In genomic region chr14:76754586-76754985, GRCh38 we compare ENCODE assay signal across 18 cellular contexts. TPM values are rescaled to one million over a fixed set of nuclear protein-coding genes. Genes with fewer than 3 reads are reported as not detected.
DNase-seq lines count a peak whose midpoint lies in the region; ATAC-seq, FAIRE-seq and TF ChIP-seq lines count a peak whose summit lies in the region.
"Had no signal": no experiment of that assay in that cellular context is flagged by ENCODE, and none has a peak within 500 bp of the region (broad histone marks: within the 10 kb centered on the region; RNA-seq: fewer than 3 reads in every experiment).

No MANE protein-coding gene starts in this region.

- WGBS in heart right ventricle, 2 donors = 92 to 96% methylated on average over 7 of the region's 7 CpGs
- WGBS in esophagus muscularis mucosa = 92% methylated on average over 7 of the region's 7 CpGs

- no peak for ATAC-seq in heart right ventricle
- ATAC-seq: GM12878 had no signal

- H3K4me3 ChIP-seq in right atrium auricular region = no peak overlapping the region
- H3K4me3 ChIP-seq in heart right ventricle = no peak overlapping the region
- H3K4me3 ChIP-seq in colonic mucosa = no peak overlapping the region
- H3K4me3 ChIP-seq in esophagus muscularis mucosa = no peak overlapping the region
- H3K4me3 ChIP-seq: BLaER1, GM12878 had no signal

- no peak for TF ChIP-seq POLR2A in esophagus muscularis mucosa (IDR thresholded peaks at IDR 0.05; ENCODE audit: low read depth)
- TF ChIP-seq POLR2A in GM12892 (IDR thresholded peaks at IDR 0.05; ENCODE audit: low read depth, low read length) = no peak

- no peaks in the 10 kb centered on the region for H3K9me3 Mint-ChIP-seq in activated CD4-positive, alpha-beta memory T cell treated with anti-CD3 and anti-CD28 coated beads for 36 hours

- no peak for TF ChIP-seq EP300 in esophagus muscularis mucosa (IDR thresholded peaks at IDR 0.05)

- intact Hi-C loops in heart right ventricle (cut with DNase I) = no loop called here
- intact Hi-C loops in colonic mucosa (cut with DNase I) = no loop called here
- intact Hi-C loops in esophagus muscularis mucosa (cut with DNase I) = no loop called here
- intact Hi-C loops in activated CD4-positive, alpha-beta memory T cell treated with anti-CD3 and anti-CD28 coated beads for 36 hours (cut with micrococcal nuclease) = no loop called here

- H3K4me1 ChIP-seq in right atrium auricular region (peaks cover 0 to 25% of the 10 kb centered on the region in 2 donors), heart right ventricle (peaks cover 0 to 1% (median 0%) of the 10 kb centered on the region in 9 donors), colonic mucosa (no peaks in the 10 kb centered on the region), esophagus muscularis mucosa (no peaks in the 10 kb centered on the region)

- H3K27me3 Mint-ChIP-seq in activated CD4-positive, alpha-beta memory T cell treated with anti-CD3 and anti-CD28 coated beads for 36 hours = peaks cover 6% of the 10 kb centered on the region

- no peak overlapping the region for H3K4me3 Mint-ChIP-seq in activated CD4-positive, alpha-beta memory T cell treated with anti-CD3 and anti-CD28 coated beads for 36 hours
- H3K4me3 Mint-ChIP-seq: CD14-positive monocyte; CD4-positive, alpha-beta memory T cell; H9 had no signal

- H3K4me1 Mint-ChIP-seq in activated CD4-positive, alpha-beta memory T cell treated with anti-CD3 and anti-CD28 coated beads for 36 hours (ENCODE audit: low read depth) = no peaks in the 10 kb centered on the region
- H3K4me1 Mint-ChIP-seq: CD4-positive, alpha-beta memory T cell; H9 had no signal

- H3K9ac ChIP-seq in colonic mucosa (ENCODE audit: low read depth in 2 of 2, low read length in 2 of 2) = no peak overlapping the region
- H3K9ac ChIP-seq: BLaER1 had no signal

- no peak for DNase-seq in right atrium auricular region (ENCODE audit: low spot score)
- DNase-seq in heart right ventricle = no peak
- peak; percentile 5 for DNase-seq in colonic mucosa
- peak; percentile 80 for DNase-seq in esophagus muscularis mucosa (ENCODE audit: extremely low spot score)
- no peak for DNase-seq in DMS79 (lab: John Stamatoyannopoulos, UW)
- no peak for DNase-seq in GM12892 (ENCODE audit: insufficient read length)
- DNase-seq in activated CD4-positive, alpha-beta memory T cell treated with anti-CD3 and anti-CD28 coated beads for 36 hours = no peak
- DNase-seq: 8988T; CD4-positive, alpha-beta memory T cell; DND-41; EL; H9; IMR-90 had no signal

- H3K27ac ChIP-seq in right atrium auricular region (peak overlapping the region; percentile 21 to 42), heart right ventricle (no peak overlapping the region), colonic mucosa (no peak overlapping the region), esophagus muscularis mucosa (replicated peaks in 1 of 4) (no peak overlapping the region)
- H3K27ac ChIP-seq: BLaER1 had no signal

- FAIRE-seq in GM12892 (lab: Jason Lieb, UNC) = no peak
- FAIRE-seq: GM12878, GM18507, H1 had no signal

- no peak overlapping the region for H3K27ac Mint-ChIP-seq in activated CD4-positive, alpha-beta memory T cell treated with anti-CD3 and anti-CD28 coated beads for 36 hours
- H3K27ac Mint-ChIP-seq: H9 had no signal

- POLR2A ChIA-PET in activated CD4-positive, alpha-beta memory T cell treated with anti-CD3 and anti-CD28 coated beads for 36 hours (lab: Charles Lee) = no interaction called here

- H3K27me3 ChIP-seq in right atrium auricular region = no peaks in the 10 kb centered on the region
- H3K27me3 ChIP-seq in heart right ventricle = no peaks in the 10 kb centered on the region
- H3K27me3 ChIP-seq in colonic mucosa = no peaks in the 10 kb centered on the region
- no peaks in the 10 kb centered on the region for H3K27me3 ChIP-seq in esophagus muscularis mucosa
- H3K27me3 ChIP-seq: BLaER1 had no signal

- TF ChIP-seq CTCF in right atrium auricular region (IDR thresholded peaks at IDR 0.05) (no peak), heart right ventricle (IDR thresholded peaks at IDR 0.05) (no peak), colonic mucosa (IDR thresholded peaks at IDR 0.05) (no peak), esophagus muscularis mucosa (IDR thresholded peaks at IDR 0.05) (no peak)

- CTCF ChIA-PET in activated CD4-positive, alpha-beta memory T cell treated with anti-CD3 and anti-CD28 coated beads for 36 hours (lab: Charles Lee) = no interaction called here

- H3K36me3 ChIP-seq in right atrium auricular region (no peaks in the 10 kb centered on the region), heart right ventricle (no peaks in the 10 kb centered on the region), colonic mucosa (no peaks in the 10 kb centered on the region), esophagus muscularis mucosa (no peaks in the 10 kb centered on the region)
- H3K36me3 ChIP-seq: BLaER1 had no signal

- H3K9me3 ChIP-seq in right atrium auricular region = no peaks in the 10 kb centered on the region
- no peaks in the 10 kb centered on the region for H3K9me3 ChIP-seq in heart right ventricle
- no peaks in the 10 kb centered on the region for H3K9me3 ChIP-seq in colonic mucosa
- H3K9me3 ChIP-seq in esophagus muscularis mucosa = no peaks in the 10 kb centered on the region
- H3K9me3 ChIP-seq: BLaER1 had no signal

- H3K36me3 Mint-ChIP-seq in activated CD4-positive, alpha-beta memory T cell treated with anti-CD3 and anti-CD28 coated beads for 36 hours = no peaks in the 10 kb centered on the region
- H3K36me3 Mint-ChIP-seq: CD14-positive monocyte; CD4-positive, alpha-beta memory T cell had no signal

RNA-seq across cellular contexts. Expression of gene VASH1, which starts 6.7 kb away (rescaled TPM):
- total RNA-seq in right atrium auricular region (10 to 100 TPM; 14.3 to 26.1 TPM), heart right ventricle (10 to 100 TPM in 8 of 10 donors, 1 to 10 TPM in 2; 9.1 to 20.2 (median 12.9) TPM), colonic mucosa (1 to 10 TPM; 2.9 to 3.6 TPM), esophagus muscularis mucosa (10 to 100 TPM in 2 of 4 donors, 1 to 10 TPM in 2; 5.6 to 17.5 (median 9.2) TPM)
- polyA plus RNA-seq in heart right ventricle = 10 to 100 TPM; 13.2 to 13.6 TPM
- 2.5 TPM for polyA plus RNA-seq in GM12892 (2012; ENCODE audit: missing spikeins)
- 1 to 10 TPM; 6.1 TPM for total RNA-seq in activated CD4-positive, alpha-beta memory T cell treated with anti-CD3 and anti-CD28 coated beads for 36 hours

RNA-seq across cellular contexts. Expression of gene ANGEL1, which starts 58.1 kb away (rescaled TPM):
- total RNA-seq in right atrium auricular region (10 to 100 TPM; 19.6 to 23.6 TPM), heart right ventricle (10 to 100 TPM in 8 of 10 donors, 1 to 10 TPM in 2; 9.2 to 17.1 (median 12.9) TPM), colonic mucosa (10 to 100 TPM; 10.7 to 15.3 TPM), esophagus muscularis mucosa (10 to 100 TPM in 2 of 4 donors, 1 to 10 TPM in 2; 7.9 to 15.8 (median 11.3) TPM)
- polyA plus RNA-seq in heart right ventricle = 1 to 10 TPM; 5.5 to 9.9 TPM
- polyA plus RNA-seq in GM12892 (2012; ENCODE audit: missing spikeins) = 10.7 TPM
- 10 to 100 TPM; 14.6 to 15.9 TPM for total RNA-seq in activated CD4-positive, alpha-beta memory T cell treated with anti-CD3 and anti-CD28 coated beads for 36 hours

Comparison
In these comparisons a context has a peak if more than half of its experiments do, and no peak if none do; other contexts are left out.
1. H3K27ac ChIP-seq: peak in right atrium auricular region (2 of 2); none in heart right ventricle (0 of 10), colonic mucosa (single experiment) and esophagus muscularis mucosa (0 of 4).
2. DNase-seq: peak in colonic mucosa (single experiment) and esophagus muscularis mucosa (single experiment); none in right atrium auricular region (single experiment), heart right ventricle (0 of 2), DMS79 (single experiment), GM12892 (single experiment) and activated CD4-positive, alpha-beta memory T cell treated with anti-CD3 and anti-CD28 coated beads for 36 hours (single experiment).